Comparison of ENCODE assay signal across 1 cellular context in genomic region chr4:71261633-71262121, GRCh38.
TF ChIP-seq lines count a peak whose summit lies in the region.

No MANE protein-coding gene starts in this region.

TF ChIP-seq in GM23338, 12 proteins besides CTCF, POLR2A, EP300 and RAD21 (continued from another document):
- TF ChIP-seq ZNF462 (CRISPR knock-in tag; IDR thresholded peaks at IDR 0.05) (no peak), NANOG (IDR thresholded peaks at IDR 0.05; ENCODE audit: borderline replicate concordance) (no peak), ETS1 (IDR thresholded peaks at IDR 0.05) (no peak)
